8 cellular contexts compared by ENCODE assay signal in genomic region chr14:102525213-102526143, GRCh38. TPM values are rescaled to one million over a fixed set of nuclear protein-coding genes. Genes with fewer than 3 reads are reported as not detected.
A peak's percentile ranks its signal among the peaks of the same experiment; 100 is the strongest.
DNase-seq lines count a peak whose midpoint lies in the region; ATAC-seq and TF ChIP-seq lines count a peak whose summit lies in the region.

No MANE protein-coding gene starts in this region.

- no peaks in the 10 kb centered on the region for H3K4me1 ChIP-seq in neural progenitor cell

- DNase-seq in DMS53 (lab: John Stamatoyannopoulos, UW) (peak; percentile 74), NCI-H1092 treated with DMSO at 0.1 percent for 48 hours (lab: John Stamatoyannopoulos, UW) (peak; percentile 57), fibroblast of the aortic adventitia (ENCODE audit: low read depth) (peak; percentile 72), neural progenitor cell (ENCODE audit: low spot score) (no peak), HPDE6-E6E7 (ENCODE audit: extremely low spot score) (no peak)
- peak; percentile 61 for DNase-seq in activated CD4-positive, alpha-beta memory T cell treated with anti-CD3 and anti-CD28 coated beads for 36 hours
- no peak for DNase-seq in NK-92 treated with Interleukin-12 subunit alpha and Interleukin-12 subunit beta, amount 100 ng/mL, for 24 hours (lab: John Stamatoyannopoulos, UW)

- H3K27ac ChIP-seq in neural progenitor cell: no peak overlapping the region

- H3K9me3 Mint-ChIP-seq in activated CD4-positive, alpha-beta memory T cell treated with anti-CD3 and anti-CD28 coated beads for 36 hours: no peaks in the 10 kb centered on the region
- no peaks in the 10 kb centered on the region for H3K9me3 Mint-ChIP-seq in neural progenitor cell

- peak overlapping the region; percentile 68 for H3K4me3 Mint-ChIP-seq in activated CD4-positive, alpha-beta memory T cell treated with anti-CD3 and anti-CD28 coated beads for 36 hours
- peak overlapping the region; percentile 85 for H3K4me3 Mint-ChIP-seq in neural progenitor cell

- peaks cover 4% of the 10 kb centered on the region for H3F3A ChIP-seq in neural progenitor cell (ENCODE audit: low read depth)

- H3K9ac ChIP-seq in neural progenitor cell: no peak overlapping the region

- no peaks in the 10 kb centered on the region for H3K27me3 Mint-ChIP-seq in activated CD4-positive, alpha-beta memory T cell treated with anti-CD3 and anti-CD28 coated beads for 36 hours
- H3K27me3 Mint-ChIP-seq in neural progenitor cell (ENCODE audit: insufficient read depth, low read depth): peaks cover 2% of the 10 kb centered on the region

- CTCF ChIA-PET in activated CD4-positive, alpha-beta memory T cell treated with anti-CD3 and anti-CD28 coated beads for 36 hours (lab: Charles Lee): interaction anchor here (0.6 to 4.0 kb wide), 27 partner anchors 11 to 249 kb away, joined by 3 to 28 read pairs (median 4); partner anchors contain the start of genes ANKRD9, CINP and TECPR2

- intact Hi-C loops in activated CD4-positive, alpha-beta memory T cell treated with anti-CD3 and anti-CD28 coated beads for 36 hours (cut with micrococcal nuclease): no loop called here

- TF ChIP-seq CTCF in fibroblast of the aortic adventitia (IDR thresholded peaks at IDR 0.05; ENCODE audit: insufficient read depth, low read length) (no peak), neural progenitor cell (IDR thresholded peaks at IDR 0.05) (no peak)

- no peaks in the 10 kb centered on the region for H3K9me3 ChIP-seq in neural progenitor cell (ENCODE audit: low read depth)

- H3K79me2 ChIP-seq in neural progenitor cell (ENCODE audit: low read depth): no peaks in the 10 kb centered on the region

- peak overlapping the region; percentile 84 for H3K4me3 ChIP-seq in fibroblast of the aortic adventitia (ENCODE audit: low read depth, low read length)
- H3K4me3 ChIP-seq in neural progenitor cell: peak overlapping the region; percentile 53

- peak; percentile 17 for ATAC-seq in GM21528 (IDR thresholded peaks at IDR 0.05; ENCODE audit: low FRiP score, unreplicated experiment)

- no peaks in the 10 kb centered on the region for H3K36me3 Mint-ChIP-seq in activated CD4-positive, alpha-beta memory T cell treated with anti-CD3 and anti-CD28 coated beads for 36 hours
- no peaks in the 10 kb centered on the region for H3K36me3 Mint-ChIP-seq in neural progenitor cell

- H3K4me2 ChIP-seq in neural progenitor cell: peak overlapping the region; percentile 86

- H4K20me1 ChIP-seq in neural progenitor cell (ENCODE audit: low read depth): no peaks in the 10 kb centered on the region

- peak overlapping the region; percentile 26 for H3K27ac Mint-ChIP-seq in activated CD4-positive, alpha-beta memory T cell treated with anti-CD3 and anti-CD28 coated beads for 36 hours
- H3K27ac Mint-ChIP-seq in neural progenitor cell: peak overlapping the region; percentile 84

- peaks cover 28% of the 10 kb centered on the region for H3K4me1 Mint-ChIP-seq in activated CD4-positive, alpha-beta memory T cell treated with anti-CD3 and anti-CD28 coated beads for 36 hours (ENCODE audit: low read depth)
- H3K4me1 Mint-ChIP-seq in neural progenitor cell: peaks cover 7% of the 10 kb centered on the region

- H3K27me3 ChIP-seq in neural progenitor cell: no peaks in the 10 kb centered on the region

- peak overlapping the region; percentile 66 for H2AFZ ChIP-seq in neural progenitor cell (replicated peaks)

- no peaks in the 10 kb centered on the region for H3K36me3 ChIP-seq in neural progenitor cell

- POLR2A ChIA-PET in activated CD4-positive, alpha-beta memory T cell treated with anti-CD3 and anti-CD28 coated beads for 36 hours (lab: Charles Lee): interaction anchor here (0.5 to 0.6 kb wide), 2 partner anchors 25 to 70 kb away, joined by 3 read pairs; no protein-coding TSS in a partner anchor

RNA-seq across cellular contexts. Expression of gene ANKRD9, which starts 15.9 kb away (rescaled TPM):
- 10 to 100 TPM; 15.2 to 17.5 TPM for total RNA-seq in activated CD4-positive, alpha-beta memory T cell treated with anti-CD3 and anti-CD28 coated beads for 36 hours
- total RNA-seq in fibroblast of the aortic adventitia (ENCODE audit: low replicate concordance) (16.2 and 37.5 TPM in 2 replicates), neural progenitor cell (ENCODE audit: low replicate concordance) (10.8 and 47.4 TPM in 2 replicates)

Comparison
In these comparisons a context has a peak if more than half of its experiments do, and no peak if none do; other contexts are left out.
1. DNase-seq: peak in DMS53 (single experiment), NCI-H1092 treated with DMSO at 0.1 percent for 48 hours (single experiment), activated CD4-positive, alpha-beta memory T cell treated with anti-CD3 and anti-CD28 coated beads for 36 hours (single experiment) and fibroblast of the aortic adventitia (single experiment); none in neural progenitor cell (single experiment), HPDE6-E6E7 (single experiment) and NK-92 treated with Interleukin-12 subunit alpha and Interleukin-12 subunit beta, amount 100 ng/mL, for 24 hours (single experiment).